19 cellular contexts compared by ENCODE assay signal in genomic region chr12:130819681-130820080, GRCh38. TPM values are rescaled to one million over a fixed set of nuclear protein-coding genes. Genes with fewer than 3 reads are reported as not detected.
DNase-seq lines count a peak whose midpoint lies in the region; ATAC-seq and TF ChIP-seq lines count a peak whose summit lies in the region.
"Had no signal": no experiment of that assay in that cellular context is flagged by ENCODE, and none has a peak within 500 bp of the region (broad histone marks: within the 10 kb centered on the region; RNA-seq: fewer than 3 reads in every experiment).

No MANE protein-coding gene starts in this region.

- peaks cover 7% of the 10 kb centered on the region for H3K4me1 ChIP-seq in CD8-positive, alpha-beta T cell (ENCODE audit: insufficient read depth, low read length)
- no peaks in the 10 kb centered on the region for H3K4me1 ChIP-seq in naive thymus-derived CD4-positive, alpha-beta T cell (ENCODE audit: control insufficient read depth in 2 of 2, insufficient read depth in 2 of 2, low read length in 2 of 2)
- H3K4me1 ChIP-seq: psoas muscle had no signal

- DNase-seq in activated CD4-positive, alpha-beta T cell treated with anti-CD3 and anti-CD28 coated beads, Interleukin-2, amount 10 ng/mL, durations not matched to agents 7 days and 5 days, result no peak
- DNase-seq in activated CD4-positive, alpha-beta T cell treated with anti-CD3 and anti-CD28 coated beads for 36 hours, result no peak
- DNase-seq in CD8-positive, alpha-beta T cell, result no peak
- no peak for DNase-seq in naive thymus-derived CD4-positive, alpha-beta T cell
- no peak for DNase-seq in head of caudate nucleus
- DNase-seq in left ventricle myocardium superior, result no peak
- no peak for DNase-seq in T-helper 17 cell
- DNase-seq: GOT3, NCI-H1436 treated with DMSO at 0.1 percent for 48 hours, NCI-H2107, NCI-H446, NCI-H82 had no signal

- POLR2A ChIA-PET in activated CD4-positive, alpha-beta T cell treated with anti-CD3 and anti-CD28 coated beads, Interleukin-2, amount 10 ng/mL, durations not matched to agents 7 days and 5 days (lab: Charles Lee), result no interaction called here
- POLR2A ChIA-PET in activated CD4-positive, alpha-beta T cell treated with anti-CD3 and anti-CD28 coated beads for 36 hours (lab: Charles Lee), result no interaction called here
- POLR2A ChIA-PET in CD8-positive, alpha-beta T cell (lab: Charles Lee), result interaction anchor here (0.6 kb wide), 1 partner anchor 110 kb away, joined by 3 read pairs; no protein-coding TSS in a partner anchor
- POLR2A ChIA-PET in naive thymus-derived CD4-positive, alpha-beta T cell (lab: Charles Lee), result interaction anchor here (1.1 kb wide), 1 partner anchor 17 kb away, joined by 3 read pairs; no protein-coding TSS in a partner anchor

- H3K9me3 ChIP-seq in CD8-positive, alpha-beta T cell (ENCODE audit: low read length), result no peaks in the 10 kb centered on the region
- no peaks in the 10 kb centered on the region for H3K9me3 ChIP-seq in naive thymus-derived CD4-positive, alpha-beta T cell (ENCODE audit: control insufficient read depth in 2 of 3, low read length in 3 of 3)
- no peaks in the 10 kb centered on the region for H3K9me3 ChIP-seq in T-helper 17 cell (ENCODE audit: control insufficient read depth, low read length, poor library complexity, severe bottlenecking)
- H3K9me3 ChIP-seq: lower lobe of right lung, neutrophil, psoas muscle, sigmoid colon, suprapubic skin had no signal

- no peak overlapping the region for H3K27ac ChIP-seq in CD8-positive, alpha-beta T cell (ENCODE audit: low read depth, low read length)
- H3K27ac ChIP-seq in naive thymus-derived CD4-positive, alpha-beta T cell (ENCODE audit: low read depth, low read length), result no peak overlapping the region
- H3K27ac ChIP-seq: neutrophil, psoas muscle, suprapubic skin had no signal

- H3K27me3 ChIP-seq in CD8-positive, alpha-beta T cell (ENCODE audit: insufficient read depth, low read length), result no peaks in the 10 kb centered on the region
- no peaks in the 10 kb centered on the region for H3K27me3 ChIP-seq in naive thymus-derived CD4-positive, alpha-beta T cell (ENCODE audit: control insufficient read depth in 2 of 2, insufficient read depth in 2 of 2, low read length in 2 of 2)
- H3K27me3 ChIP-seq: neutrophil, sigmoid colon, suprapubic skin had no signal

- no peaks in the 10 kb centered on the region for H3K36me3 ChIP-seq in CD8-positive, alpha-beta T cell (ENCODE audit: insufficient read depth, low read length)
- peaks cover 0 to 12% (median 0%) of the 10 kb centered on the region in 3 experiments for H3K36me3 ChIP-seq in naive thymus-derived CD4-positive, alpha-beta T cell (ENCODE audit: control insufficient read depth in 2 of 3, insufficient read depth in 3 of 3, low read length in 3 of 3)
- H3K36me3 ChIP-seq: neutrophil had no signal

- H3K4me1 Mint-ChIP-seq in activated CD4-positive, alpha-beta T cell treated with anti-CD3 and anti-CD28 coated beads, Interleukin-2, amount 10 ng/mL, durations not matched to agents 7 days and 5 days, result peaks cover 32% of the 10 kb centered on the region
- peaks cover 6% of the 10 kb centered on the region for H3K4me1 Mint-ChIP-seq in activated CD4-positive, alpha-beta T cell treated with anti-CD3 and anti-CD28 coated beads for 36 hours
- peaks cover 10% of the 10 kb centered on the region for H3K4me1 Mint-ChIP-seq in CD8-positive, alpha-beta T cell (ENCODE audit: low read depth)
- peaks cover 8% of the 10 kb centered on the region for H3K4me1 Mint-ChIP-seq in activated T-helper 17 cell treated with anti-CD3 and anti-CD28 coated beads, Interleukin-2, amount 50 U/mL, for 72 hours
- peaks cover 7 to 25% (median 11%) of the 10 kb centered on the region in 7 donors for H3K4me1 Mint-ChIP-seq in naive thymus-derived CD4-positive, alpha-beta T cell
- peaks cover 15% of the 10 kb centered on the region for H3K4me1 Mint-ChIP-seq in T-helper 17 cell

- intact Hi-C loops in activated CD4-positive, alpha-beta T cell treated with anti-CD3 and anti-CD28 coated beads for 36 hours (cut with DNase I, micrococcal nuclease), result loop anchor here (1.0 to 5.0 kb wide), 4 partner anchors 42 to 58 kb away; no protein-coding TSS in a partner anchor
- intact Hi-C loops in CD8-positive, alpha-beta T cell (cut with DNase I, micrococcal nuclease), result loop anchor here (1.0 to 10.0 kb wide), 7 partner anchors 19 to 773 kb away; partner anchors contain the start of gene STX2 (in 1 of the 2)
- intact Hi-C loops in naive thymus-derived CD4-positive, alpha-beta T cell (cut with micrococcal nuclease), result loop anchor here (1.0 to 5.0 kb wide), 5 partner anchors 19 to 58 kb away; partner anchors contain the start of genes STX2 (in 2 of the 2) and RAN (in 1 of the 2)
- intact Hi-C loops in head of caudate nucleus (cut with DNase I) (no loop called here), left ventricle myocardium superior (cut with micrococcal nuclease) (no loop called here)

- H3K4me3 ChIP-seq in CD8-positive, alpha-beta T cell (ENCODE audit: low read depth, low read length), result no peak overlapping the region
- no peak overlapping the region for H3K4me3 ChIP-seq in naive thymus-derived CD4-positive, alpha-beta T cell (ENCODE audit: low read length)

- no peak overlapping the region for H3K27ac Mint-ChIP-seq in activated CD4-positive, alpha-beta T cell treated with anti-CD3 and anti-CD28 coated beads, Interleukin-2, amount 10 ng/mL, durations not matched to agents 7 days and 5 days
- no peak overlapping the region for H3K27ac Mint-ChIP-seq in activated CD4-positive, alpha-beta T cell treated with anti-CD3 and anti-CD28 coated beads for 36 hours
- no peak overlapping the region for H3K27ac Mint-ChIP-seq in CD8-positive, alpha-beta T cell
- no peak overlapping the region for H3K27ac Mint-ChIP-seq in activated T-helper 17 cell treated with anti-CD3 and anti-CD28 coated beads, Interleukin-2, amount 50 U/mL, for 72 hours
- peak overlapping the region in 4 of 9 donors; percentile 25 to 62 (median 37) for H3K27ac Mint-ChIP-seq in naive thymus-derived CD4-positive, alpha-beta T cell
- no peak overlapping the region for H3K27ac Mint-ChIP-seq in T-helper 17 cell
- H3K27ac Mint-ChIP-seq: stimulated activated memory B cell treated with anti-CD40 and anti-IgM and Interleukin-4, amounts not matched to agents 10 μg/mL and 1 μg/mL and 100 μg/mL, for 72 hours had no signal

- H3K36me3 Mint-ChIP-seq in activated CD4-positive, alpha-beta T cell treated with anti-CD3 and anti-CD28 coated beads, Interleukin-2, amount 10 ng/mL, durations not matched to agents 7 days and 5 days (ENCODE audit: low read depth), result peaks cover 28% of the 10 kb centered on the region
- peaks cover 13% of the 10 kb centered on the region for H3K36me3 Mint-ChIP-seq in activated CD4-positive, alpha-beta T cell treated with anti-CD3 and anti-CD28 coated beads for 36 hours (ENCODE audit: low read depth)
- H3K36me3 Mint-ChIP-seq in CD8-positive, alpha-beta T cell, result peaks cover 35% of the 10 kb centered on the region
- peaks cover 58% of the 10 kb centered on the region for H3K36me3 Mint-ChIP-seq in activated T-helper 17 cell treated with anti-CD3 and anti-CD28 coated beads, Interleukin-2, amount 50 U/mL, for 72 hours (ENCODE audit: low read depth)
- H3K36me3 Mint-ChIP-seq in naive thymus-derived CD4-positive, alpha-beta T cell, result peaks cover 0 to 29% (median 6%) of the 10 kb centered on the region in 5 donors
- no peaks in the 10 kb centered on the region for H3K36me3 Mint-ChIP-seq in T-helper 17 cell (ENCODE audit: low read depth)

- no peaks in the 10 kb centered on the region for H3K9me3 Mint-ChIP-seq in activated CD4-positive, alpha-beta T cell treated with anti-CD3 and anti-CD28 coated beads, Interleukin-2, amount 10 ng/mL, durations not matched to agents 7 days and 5 days
- H3K9me3 Mint-ChIP-seq in activated CD4-positive, alpha-beta T cell treated with anti-CD3 and anti-CD28 coated beads for 36 hours (ENCODE audit: low read depth), result no peaks in the 10 kb centered on the region
- H3K9me3 Mint-ChIP-seq in CD8-positive, alpha-beta T cell, result no peaks in the 10 kb centered on the region
- H3K9me3 Mint-ChIP-seq in activated T-helper 17 cell treated with anti-CD3 and anti-CD28 coated beads, Interleukin-2, amount 50 U/mL, for 72 hours, result no peaks in the 10 kb centered on the region
- H3K9me3 Mint-ChIP-seq in naive thymus-derived CD4-positive, alpha-beta T cell, result no peaks in the 10 kb centered on the region
- H3K9me3 Mint-ChIP-seq: stimulated activated memory B cell treated with anti-CD40 and anti-IgM and Interleukin-4, amounts not matched to agents 10 μg/mL and 1 μg/mL and 100 μg/mL, for 72 hours had no signal

- CTCF ChIA-PET in activated CD4-positive, alpha-beta T cell treated with anti-CD3 and anti-CD28 coated beads, Interleukin-2, amount 10 ng/mL, durations not matched to agents 7 days and 5 days (lab: Charles Lee), result interaction anchor here (0.8 kb wide), 1 partner anchor 18 kb away, joined by 4 read pairs; no protein-coding TSS in a partner anchor
- CTCF ChIA-PET in activated CD4-positive, alpha-beta T cell treated with anti-CD3 and anti-CD28 coated beads for 36 hours (lab: Charles Lee), result interaction anchor here (0.6 to 2.1 kb wide), 13 partner anchors 8 to 341 kb away, joined by 3 to 9 read pairs (median 4); partner anchors contain the start of gene STX2
- CTCF ChIA-PET in CD8-positive, alpha-beta T cell (lab: Charles Lee), result interaction anchor here (0.7 to 2.1 kb wide), 9 partner anchors 10 to 312 kb away, joined by 3 to 14 read pairs (median 3); no protein-coding TSS in a partner anchor
- CTCF ChIA-PET in naive thymus-derived CD4-positive, alpha-beta T cell (lab: Charles Lee), result interaction anchor here (0.7 to 1.0 kb wide), 3 partner anchors 9 to 46 kb away, joined by 3 read pairs; no protein-coding TSS in a partner anchor

- no peak for TF ChIP-seq CTCF in CD8-positive, alpha-beta T cell (IDR thresholded peaks at IDR 0.05)

- H3K27me3 Mint-ChIP-seq in activated CD4-positive, alpha-beta T cell treated with anti-CD3 and anti-CD28 coated beads, Interleukin-2, amount 10 ng/mL, durations not matched to agents 7 days and 5 days, result no peaks in the 10 kb centered on the region
- no peaks in the 10 kb centered on the region for H3K27me3 Mint-ChIP-seq in activated CD4-positive, alpha-beta T cell treated with anti-CD3 and anti-CD28 coated beads for 36 hours
- no peaks in the 10 kb centered on the region for H3K27me3 Mint-ChIP-seq in CD8-positive, alpha-beta T cell (ENCODE audit: low read depth)
- no peaks in the 10 kb centered on the region for H3K27me3 Mint-ChIP-seq in activated T-helper 17 cell treated with anti-CD3 and anti-CD28 coated beads, Interleukin-2, amount 50 U/mL, for 72 hours
- H3K27me3 Mint-ChIP-seq in naive thymus-derived CD4-positive, alpha-beta T cell, result no peaks in the 10 kb centered on the region
- H3K27me3 Mint-ChIP-seq in T-helper 17 cell, result no peaks in the 10 kb centered on the region
- H3K27me3 Mint-ChIP-seq: stimulated activated memory B cell treated with anti-CD40 and anti-IgM and Interleukin-4, amounts not matched to agents 10 μg/mL and 1 μg/mL and 100 μg/mL, for 72 hours had no signal

- H3K4me3 Mint-ChIP-seq in activated CD4-positive, alpha-beta T cell treated with anti-CD3 and anti-CD28 coated beads, Interleukin-2, amount 10 ng/mL, durations not matched to agents 7 days and 5 days, result peak overlapping the region; percentile 55
- no peak overlapping the region for H3K4me3 Mint-ChIP-seq in activated CD4-positive, alpha-beta T cell treated with anti-CD3 and anti-CD28 coated beads for 36 hours
- peak overlapping the region; percentile 67 for H3K4me3 Mint-ChIP-seq in CD8-positive, alpha-beta T cell
- peak overlapping the region; percentile 15 for H3K4me3 Mint-ChIP-seq in activated T-helper 17 cell treated with anti-CD3 and anti-CD28 coated beads, Interleukin-2, amount 50 U/mL, for 72 hours
- peak overlapping the region in 9 of 10 donors; percentile 30 to 88 (median 54) for H3K4me3 Mint-ChIP-seq in naive thymus-derived CD4-positive, alpha-beta T cell
- H3K4me3 Mint-ChIP-seq in T-helper 17 cell, result no peak overlapping the region
- H3K4me3 Mint-ChIP-seq: stimulated activated memory B cell treated with anti-CD40 and anti-IgM and Interleukin-4, amounts not matched to agents 10 μg/mL and 1 μg/mL and 100 μg/mL, for 72 hours had no signal

- no peak for ATAC-seq in activated CD4-positive, alpha-beta T cell treated with anti-CD3 and anti-CD28 coated beads for 36 hours
- no peak for ATAC-seq in CD8-positive, alpha-beta T cell
- ATAC-seq in activated T-helper 17 cell treated with anti-CD3 and anti-CD28 coated beads, Interleukin-2, amount 50 U/mL, for 72 hours (replicated peaks), result no peak
- no peak for ATAC-seq in naive thymus-derived CD4-positive, alpha-beta T cell
- ATAC-seq in left ventricle myocardium superior, result no peak
- no peak for ATAC-seq in T-helper 17 cell

RNA-seq across cellular contexts. Expression of gene STX2, which starts 19.4 kb away (rescaled TPM):
- total RNA-seq in activated CD4-positive, alpha-beta T cell treated with anti-CD3 and anti-CD28 coated beads, Interleukin-2, amount 10 ng/mL, durations not matched to agents 7 days and 5 days, result 10 to 100 TPM; 23.2 to 25.5 TPM
- total RNA-seq in activated CD4-positive, alpha-beta T cell treated with anti-CD3 and anti-CD28 coated beads for 36 hours, result 10 to 100 TPM; 13.1 to 16.2 TPM
- 10 to 100 TPM; 15.8 to 18.2 TPM for total RNA-seq in CD8-positive, alpha-beta T cell
- total RNA-seq in activated T-helper 17 cell treated with anti-CD3 and anti-CD28 coated beads, Interleukin-2, amount 50 U/mL, for 72 hours, result 10 to 100 TPM; 16.5 to 18.2 TPM
- total RNA-seq in naive thymus-derived CD4-positive, alpha-beta T cell, result 10 to 100 TPM; 15.3 to 30.3 (median 21.5) TPM
- 1 to 10 TPM; 7.6 to 8.0 TPM for polyA plus RNA-seq in naive thymus-derived CD4-positive, alpha-beta T cell
- 12.1 TPM for total RNA-seq in left ventricle myocardium superior
- total RNA-seq in T-helper 17 cell, result 10 to 100 TPM; 22.5 to 41.1 TPM

RNA-seq across cellular contexts. Expression of gene RAN, which starts 52.2 kb away (rescaled TPM):
- total RNA-seq in activated CD4-positive, alpha-beta T cell treated with anti-CD3 and anti-CD28 coated beads, Interleukin-2, amount 10 ng/mL, durations not matched to agents 7 days and 5 days, result 1,000 to 10,000 TPM; 1,033 to 1,124 TPM
- 1,000 to 10,000 TPM; 1,919 to 2,242 TPM for total RNA-seq in activated CD4-positive, alpha-beta T cell treated with anti-CD3 and anti-CD28 coated beads for 36 hours
- total RNA-seq in CD8-positive, alpha-beta T cell, result 100 to 1,000 TPM; 342 to 352 TPM
- 1,000 to 10,000 TPM; 1,449 to 2,120 TPM for total RNA-seq in activated T-helper 17 cell treated with anti-CD3 and anti-CD28 coated beads, Interleukin-2, amount 50 U/mL, for 72 hours
- total RNA-seq in naive thymus-derived CD4-positive, alpha-beta T cell, result 100 to 1,000 TPM; 255 to 925 (median 269) TPM
- 100 to 1,000 TPM; 527 to 617 TPM for polyA plus RNA-seq in naive thymus-derived CD4-positive, alpha-beta T cell
- total RNA-seq in left ventricle myocardium superior, result 248 TPM
- total RNA-seq in T-helper 17 cell, result 100 to 1,000 TPM; 294 to 321 TPM

Comparison
In these comparisons a context has a peak if more than half of its experiments do, and no peak if none do; other contexts are left out.
1. H3K4me3 Mint-ChIP-seq: peak in activated CD4-positive, alpha-beta T cell treated with anti-CD3 and anti-CD28 coated beads, Interleukin-2, amount 10 ng/mL, durations not matched to agents 7 days and 5 days (single experiment), CD8-positive, alpha-beta T cell (single experiment), activated T-helper 17 cell treated with anti-CD3 and anti-CD28 coated beads, Interleukin-2, amount 50 U/mL, for 72 hours (single experiment) and naive thymus-derived CD4-positive, alpha-beta T cell (9 of 10); none in activated CD4-positive, alpha-beta T cell treated with anti-CD3 and anti-CD28 coated beads for 36 hours (single experiment) and T-helper 17 cell (single experiment).
2. POLR2A ChIA-PET loops: an anchor here in CD8-positive, alpha-beta T cell (0.6 kb wide) and naive thymus-derived CD4-positive, alpha-beta T cell (1.1 kb wide); none called in activated CD4-positive, alpha-beta T cell treated with anti-CD3 and anti-CD28 coated beads, Interleukin-2, amount 10 ng/mL, durations not matched to agents 7 days and 5 days and activated CD4-positive, alpha-beta T cell treated with anti-CD3 and anti-CD28 coated beads for 36 hours.
3. intact Hi-C loops: an anchor here in activated CD4-positive, alpha-beta T cell treated with anti-CD3 and anti-CD28 coated beads for 36 hours (1.0 to 5.0 kb wide), CD8-positive, alpha-beta T cell (1.0 to 10.0 kb wide) and naive thymus-derived CD4-positive, alpha-beta T cell (1.0 to 5.0 kb wide); none called in head of caudate nucleus and left ventricle myocardium superior.